11 cellular contexts compared by ENCODE assay signal in the genomic region with DNA sequence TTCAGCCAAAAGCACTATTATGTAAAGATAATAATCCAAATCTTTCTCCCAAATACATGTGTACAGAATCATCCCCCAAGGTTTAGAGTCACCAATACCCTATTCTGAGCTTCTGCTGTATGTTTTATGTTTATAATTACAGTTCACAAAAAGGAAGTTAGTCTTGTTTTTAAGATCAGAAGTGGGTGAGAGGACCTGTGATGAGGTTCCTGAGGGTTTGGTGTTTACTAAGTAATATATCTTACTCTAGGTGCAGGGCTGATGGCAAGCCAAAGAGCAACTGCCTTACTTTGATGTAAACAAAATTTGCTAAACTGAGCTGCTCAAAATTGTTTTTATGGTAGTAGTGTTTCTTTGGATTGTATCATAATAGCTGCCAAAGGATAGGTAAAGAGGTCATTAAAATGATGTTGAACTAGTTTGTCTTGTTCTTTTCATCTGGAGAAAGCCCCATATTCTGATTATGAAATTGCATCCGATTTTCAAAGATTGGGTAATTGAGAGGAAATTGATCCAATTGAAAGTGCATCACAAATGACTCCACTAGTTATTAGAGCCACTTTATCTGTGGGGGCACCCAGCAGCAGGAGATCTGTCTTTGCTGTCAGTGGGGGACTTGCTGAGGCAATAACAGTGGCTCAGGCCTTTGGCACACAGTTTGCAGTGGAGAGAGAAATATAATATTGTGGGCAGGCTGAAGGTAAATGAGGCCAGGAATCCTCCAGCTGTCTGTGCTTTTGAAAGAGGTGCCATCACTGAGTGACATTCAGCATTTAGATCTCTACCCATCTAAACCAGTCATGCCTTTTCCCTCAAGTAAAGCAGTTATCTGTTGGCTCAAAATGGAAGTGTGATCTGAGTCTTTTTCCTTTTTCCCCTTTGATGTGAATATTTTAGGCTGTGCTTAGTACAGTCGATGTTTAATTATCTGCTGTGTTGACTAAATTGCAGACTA. TPM values are rescaled to one million over a fixed set of nuclear protein-coding genes. Genes with fewer than 3 reads are reported as not detected.
DNase-seq lines count a peak whose midpoint lies in the region; ATAC-seq lines count a peak whose summit lies in the region.
"Had no signal": no experiment of that assay in that cellular context is flagged by ENCODE, and none has a peak within 500 bp of the region (broad histone marks: within the 10 kb centered on the region; RNA-seq: fewer than 3 reads in every experiment).

No MANE protein-coding gene starts in this region.

- H3K27me3 Mint-ChIP-seq in activated naive CD8-positive, alpha-beta T cell = no peaks in the 10 kb centered on the region
- H3K27me3 Mint-ChIP-seq in activated naive CD8-positive, alpha-beta T cell treated with anti-CD3 and anti-CD28 coated beads, Interleukin-2, amount 50 U/mL, for 24 hours = no peaks in the 10 kb centered on the region
- no peaks in the 10 kb centered on the region for H3K27me3 Mint-ChIP-seq in activated T-helper 17 cell treated with anti-CD3 and anti-CD28 coated beads, Interleukin-2, amount 50 U/mL, for 72 hours
- no peaks in the 10 kb centered on the region for H3K27me3 Mint-ChIP-seq in stimulated activated naive CD8-positive, alpha-beta T cell treated with anti-CD3 and anti-CD28 coated beads, Interleukin-15, amount 100 ng/mL, for 72 hours
- H3K27me3 Mint-ChIP-seq: B cell had no signal

- no peak for ATAC-seq in activated naive CD8-positive, alpha-beta T cell treated with anti-CD3 and anti-CD28 coated beads, Interleukin-2, amount 50 U/mL, for 24 hours
- peak; percentile 75 for ATAC-seq in activated T-helper 17 cell treated with anti-CD3 and anti-CD28 coated beads, Interleukin-2, amount 50 U/mL, for 72 hours (replicated peaks)
- peak; percentile 63 for ATAC-seq in stimulated activated naive CD8-positive, alpha-beta T cell treated with anti-CD3 and anti-CD28 coated beads, Interleukin-15, amount 100 ng/mL, for 72 hours
- no peak for ATAC-seq in HG02678 (IDR thresholded peaks at IDR 0.05; ENCODE audit: unreplicated experiment)
- ATAC-seq in GM18517 (IDR thresholded peaks at IDR 0.05; ENCODE audit: unreplicated experiment) = no peak
- ATAC-seq in HG02763 (IDR thresholded peaks at IDR 0.05; ENCODE audit: unreplicated experiment) = no peak

- peak overlapping the region; percentile 79 for H3K27ac Mint-ChIP-seq in activated naive CD8-positive, alpha-beta T cell
- H3K27ac Mint-ChIP-seq in activated naive CD8-positive, alpha-beta T cell treated with anti-CD3 and anti-CD28 coated beads, Interleukin-2, amount 50 U/mL, for 24 hours = no peak overlapping the region
- peak overlapping the region; percentile 84 for H3K27ac Mint-ChIP-seq in activated T-helper 17 cell treated with anti-CD3 and anti-CD28 coated beads, Interleukin-2, amount 50 U/mL, for 72 hours
- no peak overlapping the region for H3K27ac Mint-ChIP-seq in stimulated activated naive CD8-positive, alpha-beta T cell treated with anti-CD3 and anti-CD28 coated beads, Interleukin-15, amount 100 ng/mL, for 72 hours
- H3K27ac Mint-ChIP-seq: B cell had no signal

- no peak for DNase-seq in activated naive CD8-positive, alpha-beta T cell treated with anti-CD3 and anti-CD28 coated beads, Interleukin-2, amount 50 U/mL, for 24 hours
- peak; percentile 37 for DNase-seq in NCI-H2029 (lab: John Stamatoyannopoulos, UW)
- no peak for DNase-seq in stimulated activated naive CD8-positive, alpha-beta T cell treated with anti-CD3 and anti-CD28 coated beads, Interleukin-15, amount 100 ng/mL, for 72 hours
- DNase-seq: aorta, KBM-7 had no signal

- peaks cover 9% of the 10 kb centered on the region for H3K9me3 Mint-ChIP-seq in activated naive CD8-positive, alpha-beta T cell (ENCODE audit: low read depth)
- H3K9me3 Mint-ChIP-seq in activated naive CD8-positive, alpha-beta T cell treated with anti-CD3 and anti-CD28 coated beads, Interleukin-2, amount 50 U/mL, for 24 hours = peaks cover 19% of the 10 kb centered on the region
- H3K9me3 Mint-ChIP-seq in activated T-helper 17 cell treated with anti-CD3 and anti-CD28 coated beads, Interleukin-2, amount 50 U/mL, for 72 hours = peaks cover 4% of the 10 kb centered on the region
- peaks cover 19 to 25% of the 10 kb centered on the region in 2 donors for H3K9me3 Mint-ChIP-seq in stimulated activated naive CD8-positive, alpha-beta T cell treated with anti-CD3 and anti-CD28 coated beads, Interleukin-15, amount 100 ng/mL, for 72 hours

- peaks cover 48% of the 10 kb centered on the region for H3K36me3 Mint-ChIP-seq in activated naive CD8-positive, alpha-beta T cell
- H3K36me3 Mint-ChIP-seq in activated naive CD8-positive, alpha-beta T cell treated with anti-CD3 and anti-CD28 coated beads, Interleukin-2, amount 50 U/mL, for 24 hours (ENCODE audit: low read depth) = peaks cover 59% of the 10 kb centered on the region
- H3K36me3 Mint-ChIP-seq in activated T-helper 17 cell treated with anti-CD3 and anti-CD28 coated beads, Interleukin-2, amount 50 U/mL, for 72 hours (ENCODE audit: low read depth) = peaks cover 57% of the 10 kb centered on the region

- H3K4me3 Mint-ChIP-seq in activated naive CD8-positive, alpha-beta T cell = peak overlapping the region; percentile 50
- H3K4me3 Mint-ChIP-seq in activated naive CD8-positive, alpha-beta T cell treated with anti-CD3 and anti-CD28 coated beads, Interleukin-2, amount 50 U/mL, for 24 hours = no peak overlapping the region
- peak overlapping the region; percentile 41 for H3K4me3 Mint-ChIP-seq in activated T-helper 17 cell treated with anti-CD3 and anti-CD28 coated beads, Interleukin-2, amount 50 U/mL, for 72 hours
- no peak overlapping the region for H3K4me3 Mint-ChIP-seq in stimulated activated naive CD8-positive, alpha-beta T cell treated with anti-CD3 and anti-CD28 coated beads, Interleukin-15, amount 100 ng/mL, for 72 hours
- H3K4me3 Mint-ChIP-seq: B cell had no signal

- H3K4me1 Mint-ChIP-seq in activated naive CD8-positive, alpha-beta T cell (ENCODE audit: low read depth) = peaks cover 32% of the 10 kb centered on the region
- H3K4me1 Mint-ChIP-seq in activated naive CD8-positive, alpha-beta T cell treated with anti-CD3 and anti-CD28 coated beads, Interleukin-2, amount 50 U/mL, for 24 hours = peaks cover 24% of the 10 kb centered on the region
- peaks cover 30% of the 10 kb centered on the region for H3K4me1 Mint-ChIP-seq in activated T-helper 17 cell treated with anti-CD3 and anti-CD28 coated beads, Interleukin-2, amount 50 U/mL, for 72 hours
- peaks cover 17% of the 10 kb centered on the region for H3K4me1 Mint-ChIP-seq in stimulated activated naive CD8-positive, alpha-beta T cell treated with anti-CD3 and anti-CD28 coated beads, Interleukin-15, amount 100 ng/mL, for 72 hours
- H3K4me1 Mint-ChIP-seq: B cell had no signal

RNA-seq across cellular contexts. Expression of a gene that starts 14.1 kb away (rescaled TPM):
- 10 to 100 TPM; 14.8 to 15.7 TPM for total RNA-seq in activated T-helper 17 cell treated with anti-CD3 and anti-CD28 coated beads, Interleukin-2, amount 50 U/mL, for 72 hours

Comparison
In these comparisons a context has a peak if more than half of its experiments do, and no peak if none do; other contexts are left out.
1. H3K27ac Mint-ChIP-seq: peak in activated naive CD8-positive, alpha-beta T cell (single experiment) and activated T-helper 17 cell treated with anti-CD3 and anti-CD28 coated beads, Interleukin-2, amount 50 U/mL, for 72 hours (single experiment); none in activated naive CD8-positive, alpha-beta T cell treated with anti-CD3 and anti-CD28 coated beads, Interleukin-2, amount 50 U/mL, for 24 hours (single experiment) and stimulated activated naive CD8-positive, alpha-beta T cell treated with anti-CD3 and anti-CD28 coated beads, Interleukin-15, amount 100 ng/mL, for 72 hours (0 of 2).
2. H3K4me3 Mint-ChIP-seq: peak in activated naive CD8-positive, alpha-beta T cell (single experiment) and activated T-helper 17 cell treated with anti-CD3 and anti-CD28 coated beads, Interleukin-2, amount 50 U/mL, for 72 hours (single experiment); none in activated naive CD8-positive, alpha-beta T cell treated with anti-CD3 and anti-CD28 coated beads, Interleukin-2, amount 50 U/mL, for 24 hours (single experiment) and stimulated activated naive CD8-positive, alpha-beta T cell treated with anti-CD3 and anti-CD28 coated beads, Interleukin-15, amount 100 ng/mL, for 72 hours (0 of 2).
3. ATAC-seq: peak in activated T-helper 17 cell treated with anti-CD3 and anti-CD28 coated beads, Interleukin-2, amount 50 U/mL, for 72 hours (single experiment) and stimulated activated naive CD8-positive, alpha-beta T cell treated with anti-CD3 and anti-CD28 coated beads, Interleukin-15, amount 100 ng/mL, for 72 hours (single experiment); none in activated naive CD8-positive, alpha-beta T cell treated with anti-CD3 and anti-CD28 coated beads, Interleukin-2, amount 50 U/mL, for 24 hours (single experiment), HG02678 (single experiment), GM18517 (single experiment) and HG02763 (single experiment).